24 cellular contexts compared by ENCODE assay signal in the genomic region with DNA sequence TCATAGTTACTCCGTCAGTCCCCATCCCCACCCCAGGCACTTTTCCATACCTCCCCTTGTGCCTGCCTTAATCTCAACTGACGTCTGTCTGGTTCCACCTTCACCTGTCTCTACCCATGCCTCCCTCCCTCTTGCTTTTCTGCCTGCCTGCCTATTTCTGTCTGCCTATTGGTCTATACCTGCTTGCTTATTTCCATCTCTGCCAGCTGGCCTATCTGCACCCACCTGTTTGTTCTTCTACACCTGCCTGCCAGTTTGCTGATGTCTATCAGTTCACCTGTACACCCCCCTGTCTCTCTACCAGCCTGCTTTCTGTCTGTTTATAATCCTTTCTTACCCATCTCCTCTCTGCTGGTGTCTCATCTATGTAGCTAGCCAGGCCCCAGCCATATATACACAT.
A peak's percentile ranks its signal among the peaks of the same experiment; 100 is the strongest.
DNase-seq lines count a peak whose midpoint lies in the region; FAIRE-seq and TF ChIP-seq lines count a peak whose summit lies in the region.
"Had no signal": no experiment of that assay in that cellular context is flagged by ENCODE, and none has a peak within 500 bp of the region (broad histone marks: within the 10 kb centered on the region; RNA-seq: fewer than 3 reads in every experiment).

No MANE protein-coding gene starts in this region.

- H3K27ac ChIP-seq in small intestine (ENCODE audit: low read depth in 1 of 2, low read length in 1 of 2) (no peak overlapping the region), smooth muscle cell (ENCODE audit: low read depth) (no peak overlapping the region)
- H3K27ac ChIP-seq: tibial nerve had no signal

- no peaks in the 10 kb centered on the region for H4K20me1 ChIP-seq in smooth muscle cell (ENCODE audit: low read depth)

- no peak overlapping the region for H2AFZ ChIP-seq in smooth muscle cell (ENCODE audit: low read depth)

- FAIRE-seq in small intestine (lab: Jason Lieb, UNC) = no peak
- FAIRE-seq: G401.6, H1, keratinocyte had no signal

- H3F3A ChIP-seq in smooth muscle cell (ENCODE audit: low read depth) = no peaks in the 10 kb centered on the region

- no peak overlapping the region for H3K9ac ChIP-seq in smooth muscle cell (ENCODE audit: low read depth)

- TF ChIP-seq CTCF in smooth muscle cell (IDR thresholded peaks at IDR 0.05; ENCODE audit: borderline replicate concordance, insufficient read depth, poor library complexity, severe bottlenecking) = no peak

- DNase-seq in NCI-H187 treated with DMSO at 0.1 percent for 48 hours (lab: John Stamatoyannopoulos, UW) (peak; percentile 49), NCI-H187 (lab: John Stamatoyannopoulos, UW) (no peak), NCI-H2081 (lab: John Stamatoyannopoulos, UW) (peak; percentile 69 to 92), NCI-H526 treated with DMSO at 0.1 percent for 48 hours (lab: John Stamatoyannopoulos, UW) (peak; percentile 99), small intestine (peak; percentile 10), DMS 273 (lab: John Stamatoyannopoulos, UW; ENCODE audit: unreplicated experiment) (no peak), SKM-1 treated with dmso at 0.1 percent for 144 hours (lab: John Stamatoyannopoulos, UW; ENCODE audit: unreplicated experiment) (no peak), smooth muscle cell (lab: John Stamatoyannopoulos, UW; ENCODE audit: unreplicated experiment) (no peak)
- DNase-seq: activated CD4-positive, alpha-beta T cell treated with anti-CD3 and anti-CD28 coated beads for 36 hours; activated gamma-delta T cell treated with Interleukin-2 at 50 U/mL for 16 hours; activated naive CD8-positive, alpha-beta T cell treated with anti-CD3 and anti-CD28 coated beads, Interleukin-2, amount 50 U/mL, for 24 hours; activated T-cell treated with anti-CD3 and anti-CD28 coated beads, Interleukin-2, amount 50 U/mL, for 1 hour; caudate nucleus; CD4-positive, CD25-positive, alpha-beta regulatory T cell; cortex of kidney; DMS 273 treated with DMSO at 0.1 percent for 48 hours; effector memory CD8-positive, alpha-beta T cell; erythroblast; naive B cell; Right ventricle myocardium superior had no signal

- H3K4me1 ChIP-seq in small intestine (ENCODE audit: control insufficient read depth in 2 of 2, insufficient read depth in 1 of 2, low read depth in 1 of 2, low read length in 1 of 2) (no peaks in the 10 kb centered on the region), smooth muscle cell (ENCODE audit: low read depth) (no peaks in the 10 kb centered on the region)

- H3K27me3 ChIP-seq in small intestine (ENCODE audit: control insufficient read depth in 2 of 2, insufficient read depth in 2 of 2, low read length in 2 of 2) (no peaks in the 10 kb centered on the region), smooth muscle cell (ENCODE audit: low read depth) (no peaks in the 10 kb centered on the region)
- H3K27me3 ChIP-seq: tibial nerve had no signal

- H3K4me3 ChIP-seq in small intestine (ENCODE audit: low read depth in 1 of 2, low read length in 2 of 2) (no peak overlapping the region), smooth muscle cell (no peak overlapping the region)
- H3K4me3 ChIP-seq: tibial nerve had no signal

- no peak overlapping the region for H3K4me2 ChIP-seq in smooth muscle cell

- H3K9me3 ChIP-seq in small intestine (ENCODE audit: control insufficient read depth, low read depth) = no peaks in the 10 kb centered on the region
- H3K9me3 ChIP-seq in smooth muscle cell (replicated peaks; ENCODE audit: low read depth) = no peaks in the 10 kb centered on the region
- H3K9me3 ChIP-seq: tibial nerve had no signal

- no peaks in the 10 kb centered on the region for H3K79me2 ChIP-seq in smooth muscle cell (ENCODE audit: low read depth)

- peaks cover 8 to 14% of the 10 kb centered on the region in 2 donors for H3K36me3 ChIP-seq in small intestine (ENCODE audit: control insufficient read depth in 2 of 2, insufficient read depth in 2 of 2, low read length in 2 of 2)
- H3K36me3 ChIP-seq in smooth muscle cell (ENCODE audit: low read depth) = no peaks in the 10 kb centered on the region

- 42 to 78% (median 60%) methylated on average over 2 of the region's 2 CpGs for WGBS in small intestine, 3 donors
- WGBS in smooth muscle cell (ENCODE audit: low lambda C conversion rate) = 93% methylated on average over 2 of the region's 2 CpGs

Comparison
In these comparisons a context has a peak if more than half of its experiments do, and no peak if none do; other contexts are left out.
1. DNase-seq: peak in NCI-H187 treated with DMSO at 0.1 percent for 48 hours (single experiment), NCI-H2081 (2 of 2), NCI-H526 treated with DMSO at 0.1 percent for 48 hours (single experiment) and small intestine (single experiment); none in NCI-H187 (0 of 2), DMS 273 (single experiment), SKM-1 treated with dmso at 0.1 percent for 144 hours (single experiment) and smooth muscle cell (single experiment).